ENCODE assay signal across 9 cellular contexts in the genomic region with DNA sequence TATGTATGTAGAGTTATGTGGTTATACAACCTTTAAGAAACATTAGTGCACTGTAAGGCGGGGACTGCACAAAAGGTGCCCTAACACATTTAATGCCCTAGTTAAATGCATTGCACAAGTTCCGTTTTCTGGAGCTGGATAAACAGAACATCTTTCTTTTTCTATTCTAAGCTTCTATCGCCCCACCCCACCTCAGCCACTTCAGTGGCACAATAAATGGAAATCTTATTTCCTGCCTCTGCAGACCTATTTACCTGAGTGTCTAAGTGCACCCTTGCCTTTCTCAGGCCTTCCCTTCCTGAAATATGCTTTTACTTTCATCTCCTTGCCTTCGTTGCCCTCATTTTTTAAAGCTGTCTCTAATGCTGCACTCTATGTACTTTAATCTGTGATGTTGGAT.
DNase-seq lines count a peak whose midpoint lies in the region; ATAC-seq and TF ChIP-seq lines count a peak whose summit lies in the region.
"Had no signal": no experiment of that assay in that cellular context is flagged by ENCODE, and none has a peak within 500 bp of the region (broad histone marks: within the 10 kb centered on the region; RNA-seq: fewer than 3 reads in every experiment).

No MANE protein-coding gene starts in this region.

- peaks cover 32 to 40% (median 35%) of the 10 kb centered on the region in 10 experiments for H3K4me1 ChIP-seq in BLaER1 treated with 17β-estradiol and CSF1 and Interleukin-3, amounts not matched to agents 10 nM and 100 nM
- H3K4me1 ChIP-seq in right lobe of liver = peaks cover 0 to 5% (median 0%) of the 10 kb centered on the region in 4 donors

- no peaks in the 10 kb centered on the region for H3K27me3 ChIP-seq in BLaER1 treated with 17β-estradiol and CSF1 and Interleukin-3, amounts not matched to agents 10 nM and 100 nM
- no peaks in the 10 kb centered on the region for H3K27me3 ChIP-seq in right lobe of liver
- H3K27me3 ChIP-seq: neutrophil had no signal

- DNase-seq in SIG-M5 (lab: John Stamatoyannopoulos, UW) = peak; percentile 18
- no peak for DNase-seq in right lobe of liver
- no peak for DNase-seq in sciatic nerve (ENCODE audit: low spot score)
- DNase-seq in NCI-H748 (lab: John Stamatoyannopoulos, UW; ENCODE audit: unreplicated experiment) = no peak
- no peak for DNase-seq in activated CD4-positive, CD25-positive, alpha-beta regulatory T cell treated with anti-CD3 and anti-CD28 coated beads, Interleukin-2, amount 50 U/mL, for 72 hours

- H4K20me1 ChIP-seq in BLaER1 treated with 17β-estradiol and CSF1 and Interleukin-3, amounts not matched to agents 10 nM and 100 nM = no peaks in the 10 kb centered on the region

- intact Hi-C loops in right lobe of liver (cut with DNase I) (no loop called here), sciatic nerve (cut with DNase I) (no loop called here)

- H3K36me3 ChIP-seq in BLaER1 treated with 17β-estradiol and CSF1 and Interleukin-3, amounts not matched to agents 10 nM and 100 nM = no peaks in the 10 kb centered on the region
- H3K36me3 ChIP-seq in right lobe of liver = no peaks in the 10 kb centered on the region
- H3K36me3 ChIP-seq: neutrophil had no signal

- 0 out of 22 replicates have a peak overlapping the region, but pooled peaks of 1 of the 11 experiments have one; percentile 35 for H3K9ac ChIP-seq in BLaER1 treated with 17β-estradiol and CSF1 and Interleukin-3, amounts not matched to agents 10 nM and 100 nM

- peak overlapping the region in 3 of 11 experiments; percentile 0 to 22 (median 2); a peak in 3 of 22 replicates for H3K27ac ChIP-seq in BLaER1 treated with 17β-estradiol and CSF1 and Interleukin-3, amounts not matched to agents 10 nM and 100 nM
- H3K27ac ChIP-seq in right lobe of liver = peak overlapping the region in 1 of 3 donors; percentile 36
- H3K27ac ChIP-seq: neutrophil had no signal

- H3K4me3 ChIP-seq in BLaER1 treated with 17β-estradiol and CSF1 and Interleukin-3, amounts not matched to agents 10 nM and 100 nM = no peak overlapping the region
- no peak overlapping the region for H3K4me3 ChIP-seq in right lobe of liver

- H3K4me2 ChIP-seq in BLaER1 treated with 17β-estradiol and CSF1 and Interleukin-3, amounts not matched to agents 10 nM and 100 nM = peak overlapping the region; percentile 62 to 87 (median 72)

- peaks cover 13 to 23% (median 17%) of the 10 kb centered on the region in 11 experiments for H3K9me3 ChIP-seq in BLaER1 treated with 17β-estradiol and CSF1 and Interleukin-3, amounts not matched to agents 10 nM and 100 nM (replicated peaks in 1 of 11)
- H3K9me3 ChIP-seq in right lobe of liver = no peaks in the 10 kb centered on the region
- H3K9me3 ChIP-seq: neutrophil had no signal

- ATAC-seq in GM21360 (IDR thresholded peaks at IDR 0.05; ENCODE audit: unreplicated experiment) (peak; percentile 44), right lobe of liver (peak in 3 of 4 donors; percentile 13 to 21 (median 14)), sciatic nerve (no peak), HG02884 (IDR thresholded peaks at IDR 0.05; ENCODE audit: unreplicated experiment) (no peak)

- TF ChIP-seq POLR2A in right lobe of liver (IDR thresholded peaks at IDR 0.05) = no peak

- 40% methylated on average over 4 of the region's 4 CpGs for WGBS in right lobe of liver (ENCODE audit: insufficient coverage, low coverage, low lambda C conversion rate, missing lambda C conversion rate)

- no peak for TF ChIP-seq CTCF in right lobe of liver (IDR thresholded peaks at IDR 0.05)

Comparison
In these comparisons a context has a peak if more than half of its experiments do, and no peak if none do; other contexts are left out.
1. ATAC-seq: peak in GM21360 (single experiment) and right lobe of liver (3 of 4); none in sciatic nerve (single experiment) and HG02884 (single experiment).